1 cellular context compared by ENCODE assay signal in genomic region chr5:2780421-2781171, GRCh38.
TF ChIP-seq lines count a peak whose summit lies in the region.

No MANE protein-coding gene starts in this region.

TF ChIP-seq in K562, 482 proteins besides CTCF, POLR2A, EP300 and RAD21:
- TF ChIP-seq MAFK (IDR thresholded peaks at IDR 0.05; ENCODE audit: low read length) (peak; percentile 61), ZNF23 (CRISPR knock-in tag; IDR thresholded peaks at IDR 0.05) (no peak), ZNF316 (IDR thresholded peaks at IDR 0.05) (peak; percentile 77), MAFG (tag; conservative IDR thresholded peaks at IDR 0.05) (peak; percentile 44; the same call in 1 of the 2 replicates), MAFF (IDR thresholded peaks at IDR 0.05; ENCODE audit: low read length) (peak; percentile 65), C11orf30 (IDR thresholded peaks at IDR 0.05; ENCODE audit: low read depth) (peak; percentile 47; the same call in 1 of the 2 replicates)
- TF ChIP-seq, protein P1, sequence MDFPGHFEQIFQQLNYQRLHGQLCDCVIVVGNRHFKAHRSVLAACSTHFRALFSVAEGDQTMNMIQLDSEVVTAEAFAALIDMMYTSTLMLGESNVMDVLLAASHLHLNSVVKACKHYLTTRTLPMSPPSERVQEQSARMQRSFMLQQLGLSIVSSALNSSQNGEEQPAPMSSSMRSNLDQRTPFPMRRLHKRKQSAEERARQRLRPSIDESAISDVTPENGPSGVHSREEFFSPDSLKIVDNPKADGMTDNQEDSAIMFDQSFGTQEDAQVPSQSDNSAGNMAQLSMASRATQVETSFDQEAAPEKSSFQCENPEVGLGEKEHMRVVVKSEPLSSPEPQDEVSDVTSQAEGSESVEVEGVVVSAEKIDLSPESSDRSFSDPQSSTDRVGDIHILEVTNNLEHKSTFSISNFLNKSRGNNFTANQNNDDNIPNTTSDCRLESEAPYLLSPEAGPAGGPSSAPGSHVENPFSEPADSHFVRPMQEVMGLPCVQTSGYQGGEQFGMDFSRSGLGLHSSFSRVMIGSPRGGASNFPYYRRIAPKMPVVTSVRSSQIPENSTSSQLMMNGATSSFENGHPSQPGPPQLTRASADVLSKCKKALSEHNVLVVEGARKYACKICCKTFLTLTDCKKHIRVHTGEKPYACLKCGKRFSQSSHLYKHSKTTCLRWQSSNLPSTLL (IDR thresholded peaks at IDR 0.05) = no peak
